8 cellular contexts compared by ENCODE assay signal in genomic region chr16:69563605-69564580, GRCh38. TPM values are rescaled to one million over a fixed set of nuclear protein-coding genes. Genes with fewer than 3 reads are reported as not detected.
DNase-seq lines count a peak whose midpoint lies in the region; ATAC-seq, FAIRE-seq and TF ChIP-seq lines count a peak whose summit lies in the region.

No MANE protein-coding gene starts in this region.

- CTCF ChIA-PET in A673 (lab: Charles Lee) = no interaction called here
- CTCF ChIA-PET in GM12878 (lab: Yijun Ruan, JAX) = interaction anchor here (0.6 to 2.6 kb wide), 12 partner anchors 11 to 396 kb away, joined by 3 to 39 read pairs (median 4); partner anchors contain the start of gene NOB1

- peak overlapping the region; percentile 94 for H3K9ac ChIP-seq in GM12878 (ENCODE audit: control insufficient read depth, insufficient read depth, low read length)

- H3K4me3 ChIP-seq in A673 (ENCODE audit: low read depth, low read length, poor library complexity, severe bottlenecking) = no peak overlapping the region
- H3K4me3 ChIP-seq in GM12878 = peak overlapping the region; percentile 59; the same call in 1 of the 2 replicates
- peak overlapping the region; percentile 88 for H3K4me3 ChIP-seq in mononuclear cell (ENCODE audit: low read length)
- peak overlapping the region in 1 of 4 donors; percentile 83 for H3K4me3 ChIP-seq in adrenal gland

- in situ Hi-C loops in GM12878 (cut with MboI) = no loop called here

- H3K27ac ChIP-seq in A673 (ENCODE audit: low read depth, low read length, poor library complexity, severe bottlenecking) (no peak overlapping the region), GM12878 (ENCODE audit: control insufficient read depth, insufficient read depth) (peak overlapping the region; percentile 96), substantia nigra (ENCODE audit: low read depth, low read length, poor library complexity, severe bottlenecking) (peak overlapping the region; percentile 42), adrenal gland (peak overlapping the region in 1 of 5 donors; percentile 99)

- SMC1A ChIA-PET in GM12878 (lab: Charles Lee; ENCODE audit: uncharacterized antibody, unreplicated experiment) = interaction anchor here (0.6 to 2.6 kb wide), 30 partner anchors 11 to 167 kb away, joined by 3 to 40 read pairs (median 4); partner anchors contain the start of gene CYB5B

- TF ChIP-seq POLR2A in GM12878 (IDR thresholded peaks at IDR 0.05; ENCODE audit: low read depth, low read length) = peak; percentile 47; the same call in 1 of the 2 replicates
- TF ChIP-seq POLR2A in adrenal gland (IDR thresholded peaks at IDR 0.05) = no peak

- H3K9me3 Mint-ChIP-seq in T-helper 1 cell treated with Interleukin-12 subunit alpha and Interleukin-12 subunit beta and Interleukin-4 antibody, amounts not matched to agents 30 μg/mL and 1 μg/mL, for 36 hours = no peaks in the 10 kb centered on the region

- WGBS in GM12878 (ENCODE audit: insufficient coverage, insufficient replicate concordance, low lambda C conversion rate, missing lambda C conversion rate) = 4% methylated on average over 13 of the region's 13 CpGs
- 75 to 83% (median 77%) methylated on average over 13 of the region's 13 CpGs for WGBS in adrenal gland, 4 donors

- intact Hi-C loops in A673 (cut with micrococcal nuclease; ENCODE audit: unreplicated experiment) = loop anchor here (2.0 kb wide), 1 partner anchor 167 kb away; no protein-coding TSS in a partner anchor
- intact Hi-C loops in GM12878 (cut with micrococcal nuclease; ENCODE audit: unreplicated experiment) = loop anchor here (1.0 to 10.0 kb wide), 6 partner anchors 33 to 871 kb away; partner anchors contain the start of genes CYB5B and ST3GAL2
- intact Hi-C loops in adrenal gland (cut with DNase I) = no loop called here

- POLR2A ChIA-PET in A673 (lab: Charles Lee; ENCODE audit: low non-redundant PET) (interaction anchor here (0.6 kb wide), 1 partner anchor 954 kb away, joined by 7 read pairs; no protein-coding TSS in a partner anchor), GM12878 (lab: Charles Lee) (interaction anchor here (0.7 to 2.2 kb wide), 11 partner anchors 21 to 231 kb away, joined by 3 to 17 read pairs (median 5); partner anchors contain the start of gene NOB1)

- H3K36me3 ChIP-seq in A673 (ENCODE audit: insufficient read depth, low read length, poor library complexity, severe bottlenecking) (no peaks in the 10 kb centered on the region), GM12878 (ENCODE audit: control insufficient read depth in 2 of 2, insufficient read depth in 2 of 2, low read length in 1 of 2) (no peaks in the 10 kb centered on the region), adrenal gland (replicated peaks in 1 of 2) (no peaks in the 10 kb centered on the region)

- peak overlapping the region; percentile 93 for H3K4me3 Mint-ChIP-seq in T-helper 1 cell treated with Interleukin-12 subunit alpha and Interleukin-12 subunit beta and Interleukin-4 antibody, amounts not matched to agents 30 μg/mL and 1 μg/mL, for 36 hours

- peak overlapping the region; percentile 0; the same call in 1 of the 2 replicates for H2AFZ ChIP-seq in GM12878 (ENCODE audit: control insufficient read depth, low read depth, low read length)

- peaks cover 9% of the 10 kb centered on the region for H3K36me3 Mint-ChIP-seq in T-helper 1 cell treated with Interleukin-12 subunit alpha and Interleukin-12 subunit beta and Interleukin-4 antibody, amounts not matched to agents 30 μg/mL and 1 μg/mL, for 36 hours (ENCODE audit: low read depth)

- peak in 1 of 2 experiments; percentile 82; a peak in 1 of 4 replicates for TF ChIP-seq EP300 in GM12878 (IDR thresholded peaks at IDR 0.05; ENCODE audit: borderline replicate concordance in 1 of 2, control insufficient read depth in 1 of 2, low read depth in 2 of 2, low read length in 2 of 2)

- no TSS peak for BruUV-seq in A673 (replicated peaks; lab: Mats Ljungman, UMichigan)
- BruUV-seq in GM12878 (replicated peaks; lab: Mats Ljungman, UMichigan) = no TSS peak

- H3K4me1 Mint-ChIP-seq in T-helper 1 cell treated with Interleukin-12 subunit alpha and Interleukin-12 subunit beta and Interleukin-4 antibody, amounts not matched to agents 30 μg/mL and 1 μg/mL, for 36 hours (ENCODE audit: low read depth) = peaks cover 31% of the 10 kb centered on the region

- TF ChIP-seq RAD21 in GM12878 (IDR thresholded peaks at IDR 0.05; ENCODE audit: insufficient read depth, low read depth, low read length) = peak; percentile 44; the same call in 1 of the 2 replicates

- RAD21 ChIA-PET in GM12878 (lab: Charles Lee; ENCODE audit: unreplicated experiment) = interaction anchor here (0.7 to 2.6 kb wide), 15 partner anchors 32 to 176 kb away, joined by 3 to 50 read pairs (median 3); partner anchors contain the start of gene CYB5B

- H3K4me2 ChIP-seq in GM12878 (ENCODE audit: control insufficient read depth, insufficient read depth) = peak overlapping the region; percentile 73

- ATAC-seq in GM19025 (IDR thresholded peaks at IDR 0.05; ENCODE audit: low read depth, unreplicated experiment) (peak; percentile 48), HG03460 (IDR thresholded peaks at IDR 0.05; ENCODE audit: unreplicated experiment) (peak; percentile 50), GM12878 (peak; percentile 74)

- H3K27me3 Mint-ChIP-seq in T-helper 1 cell treated with Interleukin-12 subunit alpha and Interleukin-12 subunit beta and Interleukin-4 antibody, amounts not matched to agents 30 μg/mL and 1 μg/mL, for 36 hours (ENCODE audit: low read depth) = no peaks in the 10 kb centered on the region

- no peaks in the 10 kb centered on the region for H4K20me1 ChIP-seq in GM12878 (ENCODE audit: control insufficient read depth, insufficient read depth)

- H3K9me3 ChIP-seq in A673 (ENCODE audit: low read depth, low read length, poor library complexity, severe bottlenecking) = no peaks in the 10 kb centered on the region
- no peaks in the 10 kb centered on the region for H3K9me3 ChIP-seq in GM12878 (replicated peaks; ENCODE audit: control insufficient read depth, insufficient read depth, low read length)
- H3K9me3 ChIP-seq in mononuclear cell (ENCODE audit: low read depth, low read length) = no peaks in the 10 kb centered on the region
- no peaks in the 10 kb centered on the region for H3K9me3 ChIP-seq in adrenal gland (replicated peaks in 1 of 3)

- DNase-seq in A673 (ENCODE audit: low spot score) (peak; percentile 44), GM12878 (ENCODE audit: low read depth, low spot score) (peak; percentile 93), substantia nigra (lab: John Stamatoyannopoulos, UW) (peak in 3 of 49 donors; percentile 2 to 9 (median 4)), adrenal gland (no peak)

- H3K27me3 ChIP-seq in A673 (replicated peaks; ENCODE audit: insufficient read depth, low read depth, low read length, poor library complexity) (no peaks in the 10 kb centered on the region), GM12878 (replicated peaks in 1 of 2; ENCODE audit: control insufficient read depth in 2 of 2, insufficient read depth in 2 of 2, low read length in 1 of 2) (no peaks in the 10 kb centered on the region), mononuclear cell (ENCODE audit: insufficient read depth, low read length) (no peaks in the 10 kb centered on the region), adrenal gland (no peaks in the 10 kb centered on the region)

- peak overlapping the region; percentile 95 for H3K27ac Mint-ChIP-seq in T-helper 1 cell treated with Interleukin-12 subunit alpha and Interleukin-12 subunit beta and Interleukin-4 antibody, amounts not matched to agents 30 μg/mL and 1 μg/mL, for 36 hours

- TF ChIP-seq CTCF in A673 (conservative IDR thresholded peaks at IDR 0.05; ENCODE audit: low read depth, low read length) = no peak
- TF ChIP-seq CTCF in GM12878 (IDR thresholded peaks at IDR 0.05 in 2 of 3, conservative IDR thresholded peaks at IDR 0.05 in 1 of 3; ENCODE audit: control insufficient read depth in 2 of 3, extremely low read depth in 1 of 3, insufficient read depth in 1 of 3, low read depth in 3 of 3, low read length in 3 of 3) = peak in 2 of 3 experiments; percentile 16 to 56; a peak in 3 of 6 replicates
- no peak for TF ChIP-seq CTCF in adrenal gland (IDR thresholded peaks at IDR 0.05)

- peaks cover 43% of the 10 kb centered on the region for H3K79me2 ChIP-seq in GM12878 (ENCODE audit: control insufficient read depth, insufficient read depth, low read length)

- peak; percentile 71 for FAIRE-seq in GM12878 (lab: Jason Lieb, UNC)

- H3K4me1 ChIP-seq in A673 (ENCODE audit: insufficient read depth, low read length, poor library complexity, severe bottlenecking) = peaks cover 28% of the 10 kb centered on the region
- no peaks in the 10 kb centered on the region; the same call in 1 of the 2 replicates for H3K4me1 ChIP-seq in GM12878 (ENCODE audit: control insufficient read depth, insufficient read depth, low read length)
- H3K4me1 ChIP-seq in mononuclear cell (ENCODE audit: insufficient read depth, low read length) = peaks cover 37% of the 10 kb centered on the region
- H3K4me1 ChIP-seq in adrenal gland (replicated peaks in 1 of 2) = peaks cover 14 to 28% of the 10 kb centered on the region in 2 donors

RNA-seq across cellular contexts. Expression of gene NFAT5, which starts 1.9 kb away (rescaled TPM):
- 32.0 and 34.8 TPM in 2 replicates for total RNA-seq in A673 (2021)
- total RNA-seq in GM12878 (2013; cell fraction: nucleolus; rRNA removed) = 196 and 208 TPM in 2 replicates
- 12.9 and 14.2 TPM in 2 replicates for total RNA-seq in GM12878 (2014; rRNA removed)
- total RNA-seq in GM12878 (2014; rRNA removed; fragmentation: Illumina TruSeq; extraction: Trizol) = 17.9 and 19.3 TPM in 2 replicates
- total RNA-seq in GM12878 (2021) = 17.8 and 21.4 TPM in 2 replicates
- polyA plus RNA-seq in GM12878 (2011; ENCODE audit: low read depth) = 5.0 TPM
- polyA plus RNA-seq in GM12878 (2011; rRNA removed) = 31.5 and 35.4 TPM in 2 replicates
- polyA plus RNA-seq in GM12878 (2011; cell fraction: cytosol; rRNA removed) = 9.7 and 12.4 TPM in 2 replicates
- polyA plus RNA-seq in GM12878 (2011; cell fraction: nucleus; rRNA removed) = 40.6 and 48.0 TPM in 2 replicates
- 7.0 and 8.6 TPM in 2 replicates for polyA plus RNA-seq in GM12878 (2012)
- 22.3 and 28.2 TPM in 2 replicates for polyA plus RNA-seq in GM12878 (2014; fragmentation: Illumina TruSeq; extraction: Trizol)
- 1 to 10 TPM in 1 of 2 experiments, under 1 TPM in 1; 0.58 to 1.9 TPM for polyA plus RNA-seq in GM12878 (2014; fragmentation: Nextera tagmentation; extraction: Ambion mirVana)
- polyA plus RNA-seq in GM12878 (2014; rRNA removed) = 9.6 and 11.3 TPM in 2 replicates
- 1 to 10 TPM; 5.2 to 5.5 TPM for polyA plus RNA-seq in GM12878 (2016; fragmentation: Nextera tagmentation; extraction: Ambion mirVana)
- 66.6 and 96.6 TPM in 2 replicates for polyA minus RNA-seq in GM12878 (2011; rRNA and poly(A)+ RNA removed)
- polyA minus RNA-seq in GM12878 (2011; cell fraction: cytosol; rRNA and poly(A)+ RNA removed) = 19.8 and 23.2 TPM in 2 replicates
- polyA minus RNA-seq in GM12878 (2011; cell fraction: nucleus; rRNA and poly(A)+ RNA removed) = 37.4 and 55.7 TPM in 2 replicates
- total RNA-seq in mononuclear cell = 43.0 TPM
- total RNA-seq in adrenal gland = 10 to 100 TPM; 42.7 to 79.4 (median 57.4) TPM
- polyA plus RNA-seq in adrenal gland = 10 to 100 TPM in 1 of 3 donors, 1 to 10 TPM in 2; 1.9 to 21.9 (median 9.6) TPM

Comparison
In these comparisons a context has a peak if more than half of its experiments do, and no peak if none do; other contexts are left out.
1. DNase-seq: peak in A673 (single experiment) and GM12878 (single experiment); none in adrenal gland (0 of 7).
2. CTCF ChIP-seq: peak in GM12878 (2 of 3); none in A673 (single experiment) and adrenal gland (0 of 6).
3. intact Hi-C loops: an anchor here in A673 (2.0 kb wide) and GM12878 (1.0 to 10.0 kb wide); none called in adrenal gland.
4. Peak in every context shown above with its lines, with median percentiles within 50 percentile points of each other: ATAC-seq.